In genomic region chr2:233059797-233060499, GRCh38 we compare ENCODE assay signal across 8 cellular contexts. TPM values are rescaled to one million over a fixed set of nuclear protein-coding genes. Genes with fewer than 3 reads are reported as not detected.
DNase-seq lines count a peak whose midpoint lies in the region; ATAC-seq and TF ChIP-seq lines count a peak whose summit lies in the region.

INPP5D (plus strand) TSS chr2:233060342; CDS start chr2:233060479, 137 bp downstream.

- H3K4me1 ChIP-seq in Peyer's patch: peaks cover 0 to 32% (median 15%) of the 10 kb centered on the region in 4 donors
- peaks cover 0 to 13% (median 3%) of the 10 kb centered on the region in 4 donors for H3K4me1 ChIP-seq in liver (ENCODE audit: control insufficient read depth in 4 of 4, insufficient read depth in 4 of 4, low read length in 3 of 4)

- H3K27ac ChIP-seq in Peyer's patch (peak within 1 kb of the TSS; percentile 75 to 97 (median 82)), liver (ENCODE audit: low read depth in 1 of 2, low read length in 2 of 2) (peak within 1 kb of the TSS; percentile 69 to 79)

- ATAC-seq in HG02798 (IDR thresholded peaks at IDR 0.05; ENCODE audit: poor library complexity, unreplicated experiment): peak; percentile 39

- peak within 1 kb of the TSS; percentile 53 to 70 (median 58) for H3K4me3 ChIP-seq in Peyer's patch
- H3K4me3 ChIP-seq in liver (ENCODE audit: low read depth in 1 of 3, low read length in 3 of 3): peak within 1 kb of the TSS; percentile 27 to 47 (median 40)

- H3K9me3 ChIP-seq in Peyer's patch (no peaks in the 10 kb centered on the region), liver (ENCODE audit: control insufficient read depth in 4 of 4, low read length in 3 of 4) (no peaks in the 10 kb centered on the region)

- DNase-seq in Peyer's patch (peak in 2 of 3 donors; percentile 89 to 91), NCI-H146 (lab: John Stamatoyannopoulos, UW) (no peak), NCI-H82 (lab: John Stamatoyannopoulos, UW) (no peak)
- DNase-seq in activated gamma-delta T cell treated with anti-CD3 and anti-CD28 coated beads, Interleukin-2, amount 50 U/mL, for 16 hours (ENCODE audit: low read depth): peak; percentile 60
- DNase-seq in stimulated activated CD8-positive, alpha-beta memory T cell treated with anti-CD3 and anti-CD28 coated beads, Interleukin-4, amount 100 ng/mL, for 48 hours: peak; percentile 75

- TF ChIP-seq POLR2A in GM15510 (IDR thresholded peaks at IDR 0.05; ENCODE audit: borderline replicate concordance, extremely low read depth, insufficient read length): peak; percentile 89
- peak in 1 of 2 donors; percentile 24 for TF ChIP-seq POLR2A in Peyer's patch (IDR thresholded peaks at IDR 0.05)

- H3K27me3 ChIP-seq in Peyer's patch (no peaks in the 10 kb centered on the region), liver (ENCODE audit: control insufficient read depth in 4 of 4, insufficient read depth in 4 of 4, low read length in 3 of 4) (no peaks in the 10 kb centered on the region)

- TF ChIP-seq CTCF in Peyer's patch (IDR thresholded peaks at IDR 0.05) (peak in 2 of 6 experiments; percentile 2 to 5), liver (IDR thresholded peaks at IDR 0.05; ENCODE audit: low read depth, low read length, missing input control) (no peak)

- H3K9ac ChIP-seq in liver (ENCODE audit: low read depth in 1 of 2, low read length in 2 of 2): peak within 1 kb of the TSS; percentile 31 to 64

- no peaks in the 10 kb centered on the region for H3K36me3 ChIP-seq in Peyer's patch
- no peaks in the 10 kb centered on the region for H3K36me3 ChIP-seq in liver (ENCODE audit: control insufficient read depth in 4 of 4, insufficient read depth in 3 of 4, low read depth in 1 of 4, low read length in 3 of 4)

- WGBS in liver: 56% methylated on average over 26 of the region's 26 CpGs

- TF ChIP-seq RAD21 in liver (IDR thresholded peaks at IDR 0.05): peak in 1 of 2 donors; percentile 34

TF ChIP-seq in liver, 16 proteins besides CTCF, POLR2A, EP300 and RAD21:
- TF ChIP-seq MAX (IDR thresholded peaks at IDR 0.05) (peak; percentile 24), YY1 (IDR thresholded peaks at IDR 0.05) (peak; percentile 49), HNF4G (IDR thresholded peaks at IDR 0.05) (no peak), SP1 (IDR thresholded peaks at IDR 0.05) (peak; percentile 12), FOXA1 (IDR thresholded peaks at IDR 0.05) (no peak), REST (IDR thresholded peaks at IDR 0.05) (peak; percentile 30)
TF ChIP-seq in liver: peak in this region for 4.

RNA-seq across cellular contexts. Expression of gene INPP5D, which starts in this region (rescaled TPM):
- total RNA-seq in Peyer's patch: 100 to 1,000 TPM in 1 of 4 donors, 10 to 100 TPM in 3; 11.6 to 333 (median 26.2) TPM
- 10 to 100 TPM in 1 of 2 donors, 1 to 10 TPM in 1; 8.9 to 18.8 TPM for total RNA-seq in liver
- 1 to 10 TPM; 2.9 to 4.2 TPM for polyA plus RNA-seq in liver

Comparison
In these comparisons a context has a peak if more than half of its experiments do, and no peak if none do; other contexts are left out.
1. DNase-seq: peak in Peyer's patch (2 of 3), activated gamma-delta T cell treated with anti-CD3 and anti-CD28 coated beads, Interleukin-2, amount 50 U/mL, for 16 hours (single experiment) and stimulated activated CD8-positive, alpha-beta memory T cell treated with anti-CD3 and anti-CD28 coated beads, Interleukin-4, amount 100 ng/mL, for 48 hours (single experiment); none in NCI-H146 (single experiment) and NCI-H82 (single experiment).